Comparison of ENCODE assay signal across 17 cellular contexts in the genomic region with DNA sequence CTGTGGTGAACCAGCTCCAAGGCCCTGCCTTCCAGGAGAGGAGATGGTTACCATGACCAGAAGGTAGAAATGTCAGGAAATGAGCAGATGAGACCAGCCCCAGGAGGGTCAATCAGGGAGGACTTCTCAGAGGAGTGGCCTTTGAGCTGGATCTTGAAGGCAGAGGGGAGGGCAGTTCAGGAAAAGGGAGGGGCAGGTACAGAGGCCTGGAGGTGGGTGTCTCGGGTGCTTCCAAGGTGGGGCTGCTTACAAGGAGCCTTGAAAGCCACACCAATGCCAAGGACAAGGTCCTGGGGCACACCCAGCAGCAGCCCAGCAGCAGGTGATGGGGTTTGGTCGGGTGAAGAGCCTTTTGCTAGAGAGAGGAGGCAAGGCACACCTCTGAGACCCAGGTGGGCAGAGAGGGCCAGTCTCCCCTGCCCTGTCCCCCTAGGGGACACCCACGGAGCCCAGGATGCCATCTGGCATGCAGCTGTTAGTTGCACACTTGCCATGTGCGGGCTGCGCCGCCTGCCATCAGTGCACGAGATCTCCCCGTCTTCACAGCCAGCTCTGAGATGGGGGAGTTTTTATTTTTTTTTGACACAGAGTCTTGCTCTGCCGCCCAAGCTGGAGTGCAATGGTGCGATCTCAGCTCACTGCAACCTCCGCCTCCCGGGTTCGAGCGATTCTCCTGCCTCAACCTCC.
"Had no signal": no experiment of that assay in that cellular context is flagged by ENCODE, and none has a peak within 500 bp of the region (broad histone marks: within the 10 kb centered on the region; RNA-seq: fewer than 3 reads in every experiment).

No MANE protein-coding gene starts in this region.

- H3K9me3 ChIP-seq: ascending aorta, breast epithelium, esophagus squamous epithelium, prostate gland, upper lobe of left lung had no signal

- FAIRE-seq: keratinocyte had no signal

- H3K27me3 ChIP-seq: ascending aorta, breast epithelium, dorsolateral prefrontal cortex, esophagus squamous epithelium, upper lobe of left lung had no signal

- H3K4me1 ChIP-seq: ascending aorta, breast epithelium, esophagus squamous epithelium, prostate gland, upper lobe of left lung had no signal

- DNase-seq: activated CD4-positive, alpha-beta T cell treated with anti-CD3 and anti-CD28 coated beads for 4 hours; activated CD8-positive, alpha-beta memory T cell treated with anti-CD3 and anti-CD28 coated beads, Interleukin-2, amount 50 U/mL, for 4 hours; activated CD8-positive, alpha-beta T cell treated with anti-CD3 and anti-CD28 coated beads, Interleukin-2, amount 10 ng/mL, durations not matched to agents 7 days and 5 days; activated naive CD4-positive, alpha-beta T cell treated with anti-CD3 and anti-CD28 coated beads for 36 hours; dorsolateral prefrontal cortex; esophagus squamous epithelium; hippocampal formation; mesenchymal stem cell; occipital lobe; stimulated activated naive CD8-positive, alpha-beta T cell treated with anti-CD3 and anti-CD28 coated beads, Interleukin-15, amount 100 ng/mL, for 72 hours; T-helper 2 cell had no signal

- H3K36me3 ChIP-seq: breast epithelium had no signal

- H3K27ac ChIP-seq: ascending aorta, breast epithelium, dorsolateral prefrontal cortex, esophagus squamous epithelium, prostate gland, skin epidermis, upper lobe of left lung had no signal

- H3K4me3 ChIP-seq: ascending aorta, breast epithelium, dorsolateral prefrontal cortex, esophagus squamous epithelium, prostate gland, skin epidermis, upper lobe of left lung had no signal
